In the genomic region with DNA sequence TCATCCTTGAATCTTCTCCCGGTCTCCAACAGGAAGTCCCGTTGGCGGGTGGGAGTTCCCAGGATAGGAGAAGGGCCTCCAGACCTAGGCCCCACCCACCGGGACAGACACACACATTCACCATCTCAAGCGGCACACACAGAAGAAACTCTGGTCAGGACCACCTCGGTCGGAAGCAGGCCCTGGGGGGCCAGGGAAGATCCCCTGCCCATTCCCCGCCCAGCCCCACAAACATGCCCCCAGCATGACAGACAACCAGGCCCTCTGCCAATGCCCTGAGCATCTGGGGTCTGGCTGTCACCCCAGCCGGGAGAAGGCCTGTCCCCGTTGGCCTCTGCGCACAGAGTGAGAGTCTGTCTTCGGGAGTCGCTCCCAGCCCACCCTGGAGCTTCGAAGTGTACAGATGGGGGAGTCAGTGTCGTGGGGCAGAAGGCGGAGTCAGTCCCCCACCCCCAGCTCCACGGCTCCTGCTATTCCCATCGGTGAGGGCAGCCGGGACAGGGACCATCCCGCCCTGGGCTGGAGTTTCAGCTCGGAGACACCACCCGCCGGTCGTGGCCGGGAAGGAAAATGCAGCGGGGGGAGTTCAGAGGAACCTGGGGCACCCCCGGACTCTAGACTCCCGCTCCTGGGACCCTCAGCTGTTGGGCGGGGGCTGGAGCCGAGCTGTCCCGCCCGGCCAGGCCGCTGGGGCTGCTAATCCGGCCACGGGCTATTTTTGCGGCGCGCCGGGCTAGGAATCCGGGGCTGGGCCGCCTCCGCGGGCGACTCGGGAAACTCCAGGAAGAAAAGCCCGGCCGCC, we compare ENCODE assay signal across 8 cellular contexts. TPM values are rescaled to one million over a fixed set of nuclear protein-coding genes. Genes with fewer than 3 reads are reported as not detected.
DNase-seq lines count a peak whose midpoint lies in the region; ATAC-seq and TF ChIP-seq lines count a peak whose summit lies in the region.

No MANE protein-coding gene starts in this region.

- no peaks in the 10 kb centered on the region for H3K36me3 Mint-ChIP-seq in activated naive CD4-positive, alpha-beta T cell treated with anti-CD3 and anti-CD28 coated beads for 36 hours (ENCODE audit: low read depth)
- H3K36me3 Mint-ChIP-seq in activated T-helper 17 cell treated with anti-CD3 and anti-CD28 coated beads, Interleukin-2, amount 50 U/mL, for 72 hours (ENCODE audit: low read depth): no peaks in the 10 kb centered on the region

- CTCF ChIA-PET in activated naive CD4-positive, alpha-beta T cell treated with anti-CD3 and anti-CD28 coated beads for 36 hours (lab: Charles Lee): interaction anchor here (10.7 kb wide), 1 partner anchor 23 kb away, joined by 216 read pairs; no protein-coding TSS in a partner anchor

- intact Hi-C loops in activated naive CD4-positive, alpha-beta T cell treated with anti-CD3 and anti-CD28 coated beads for 36 hours (cut with micrococcal nuclease): no loop called here
- intact Hi-C loops in gastrocnemius medialis (cut with DNase I; ENCODE audit: low total_unique reads): no loop called here

- peak; percentile 37 to 45 for TF ChIP-seq POLR2A in gastrocnemius medialis (IDR thresholded peaks at IDR 0.05)

- ATAC-seq in activated T-helper 17 cell treated with anti-CD3 and anti-CD28 coated beads, Interleukin-2, amount 50 U/mL, for 72 hours (replicated peaks): no peak
- peak; percentile 27 to 37 for ATAC-seq in gastrocnemius medialis
- no peak for ATAC-seq in GM18517 (IDR thresholded peaks at IDR 0.05; ENCODE audit: unreplicated experiment)

- H3K4me3 Mint-ChIP-seq in activated naive CD4-positive, alpha-beta T cell treated with anti-CD3 and anti-CD28 coated beads for 36 hours: peak overlapping the region; percentile 12
- peak overlapping the region; percentile 36 for H3K4me3 Mint-ChIP-seq in activated T-helper 17 cell treated with anti-CD3 and anti-CD28 coated beads, Interleukin-2, amount 50 U/mL, for 72 hours

- H3K27ac Mint-ChIP-seq in activated naive CD4-positive, alpha-beta T cell treated with anti-CD3 and anti-CD28 coated beads for 36 hours: no peak overlapping the region
- no peak overlapping the region for H3K27ac Mint-ChIP-seq in activated T-helper 17 cell treated with anti-CD3 and anti-CD28 coated beads, Interleukin-2, amount 50 U/mL, for 72 hours

- TF ChIP-seq CTCF in gastrocnemius medialis (IDR thresholded peaks at IDR 0.05 in 4 of 5, conservative IDR thresholded peaks at IDR 0.05 in 1 of 5): peak in 2 of 5 experiments; percentile 19 to 29

- in situ Hi-C loops in gastrocnemius medialis (cut with MboI; ENCODE audit: low sequenced_read_pairs in 4 of 4): no loop called here

- H3K27me3 Mint-ChIP-seq in activated naive CD4-positive, alpha-beta T cell treated with anti-CD3 and anti-CD28 coated beads for 36 hours (ENCODE audit: low read depth): peaks cover 26% of the 10 kb centered on the region
- peaks cover 12% of the 10 kb centered on the region for H3K27me3 Mint-ChIP-seq in activated T-helper 17 cell treated with anti-CD3 and anti-CD28 coated beads, Interleukin-2, amount 50 U/mL, for 72 hours

- no peaks in the 10 kb centered on the region for H3K27me3 ChIP-seq in gastrocnemius medialis

- no peak for DNase-seq in activated naive CD4-positive, alpha-beta T cell treated with anti-CD3 and anti-CD28 coated beads for 36 hours
- DNase-seq in activated naive CD4-positive, alpha-beta T cell (lab: John Stamatoyannopoulos, UW): no peak
- DNase-seq in hepatic stellate cell (ENCODE audit: low spot score) (peak; percentile 94), gastrocnemius medialis (peak; percentile 50 to 65), NCI-H345 treated with DMSO at 0.1 percent for 48 hours (lab: John Stamatoyannopoulos, UW; ENCODE audit: unreplicated experiment) (no peak)
- DNase-seq in activated CD4-positive, alpha-beta T cell treated with anti-CD3 and anti-CD28 coated beads for 4 hours: no peak

- H3K36me3 ChIP-seq in gastrocnemius medialis: no peaks in the 10 kb centered on the region

- H3K4me3 ChIP-seq in gastrocnemius medialis: peak overlapping the region; percentile 61 to 77 (median 69)

- no peaks in the 10 kb centered on the region for H3K9me3 ChIP-seq in gastrocnemius medialis

- peak overlapping the region; percentile 75 to 88 (median 83) for H3K27ac ChIP-seq in gastrocnemius medialis

- H3K9me3 Mint-ChIP-seq in activated naive CD4-positive, alpha-beta T cell treated with anti-CD3 and anti-CD28 coated beads for 36 hours: no peaks in the 10 kb centered on the region
- H3K9me3 Mint-ChIP-seq in activated T-helper 17 cell treated with anti-CD3 and anti-CD28 coated beads, Interleukin-2, amount 50 U/mL, for 72 hours: no peaks in the 10 kb centered on the region

- peaks cover 49 to 65% of the 10 kb centered on the region in 2 donors for H3K4me1 ChIP-seq in gastrocnemius medialis

- peaks cover 9% of the 10 kb centered on the region for H3K4me1 Mint-ChIP-seq in activated naive CD4-positive, alpha-beta T cell treated with anti-CD3 and anti-CD28 coated beads for 36 hours (ENCODE audit: low read depth)
- peaks cover 11% of the 10 kb centered on the region for H3K4me1 Mint-ChIP-seq in activated T-helper 17 cell treated with anti-CD3 and anti-CD28 coated beads, Interleukin-2, amount 50 U/mL, for 72 hours

RNA-seq across cellular contexts. Expression of a gene that starts 0.7 kb away (rescaled TPM):
- under 1 TPM in 1 of 2 experiments, not detected in 1; 0.36 TPM for total RNA-seq in activated naive CD4-positive, alpha-beta T cell treated with anti-CD3 and anti-CD28 coated beads for 36 hours
- under 1 TPM in 1 of 2 donors, not detected in 1; 0.24 TPM for total RNA-seq in activated T-helper 17 cell treated with anti-CD3 and anti-CD28 coated beads, Interleukin-2, amount 50 U/mL, for 72 hours
- total RNA-seq in gastrocnemius medialis: 10 to 100 TPM in 1 of 4 donors, 1 to 10 TPM in 3; 5.6 to 22.6 (median 9.1) TPM

RNA-seq across cellular contexts. Expression of a gene that starts 6.3 kb away (rescaled TPM):
- 10 to 100 TPM; 38.6 to 38.8 TPM for total RNA-seq in activated naive CD4-positive, alpha-beta T cell treated with anti-CD3 and anti-CD28 coated beads for 36 hours
- 10 to 100 TPM; 45.6 to 51.9 TPM for total RNA-seq in activated T-helper 17 cell treated with anti-CD3 and anti-CD28 coated beads, Interleukin-2, amount 50 U/mL, for 72 hours
- 100 to 1,000 TPM in 1 of 4 donors, 10 to 100 TPM in 3; 75.0 to 124 (median 83.0) TPM for total RNA-seq in gastrocnemius medialis

RNA-seq across cellular contexts. Expression of a gene that starts 18.1 kb away (rescaled TPM):
- total RNA-seq in activated naive CD4-positive, alpha-beta T cell treated with anti-CD3 and anti-CD28 coated beads for 36 hours: 10 to 100 TPM; 38.0 to 38.6 TPM
- 10 to 100 TPM; 34.4 to 60.3 TPM for total RNA-seq in activated T-helper 17 cell treated with anti-CD3 and anti-CD28 coated beads, Interleukin-2, amount 50 U/mL, for 72 hours
- total RNA-seq in gastrocnemius medialis: 10 to 100 TPM; 42.8 to 77.6 (median 69.7) TPM

RNA-seq across cellular contexts. Expression of a gene that starts 18.3 kb away (rescaled TPM):
- 10 to 100 TPM; 38.2 to 40.9 TPM for total RNA-seq in activated naive CD4-positive, alpha-beta T cell treated with anti-CD3 and anti-CD28 coated beads for 36 hours
- total RNA-seq in activated T-helper 17 cell treated with anti-CD3 and anti-CD28 coated beads, Interleukin-2, amount 50 U/mL, for 72 hours: 10 to 100 TPM; 26.4 to 61.9 TPM
- 1 to 10 TPM; 2.2 to 3.7 (median 2.9) TPM for total RNA-seq in gastrocnemius medialis

Comparison
In these comparisons a context has a peak if more than half of its experiments do, and no peak if none do; other contexts are left out.
1. DNase-seq: peak in hepatic stellate cell (single experiment) and gastrocnemius medialis (2 of 2); none in activated naive CD4-positive, alpha-beta T cell treated with anti-CD3 and anti-CD28 coated beads for 36 hours (single experiment), activated naive CD4-positive, alpha-beta T cell (0 of 4), NCI-H345 treated with DMSO at 0.1 percent for 48 hours (single experiment) and activated CD4-positive, alpha-beta T cell treated with anti-CD3 and anti-CD28 coated beads for 4 hours (0 of 2).
2. ATAC-seq: peak in gastrocnemius medialis (2 of 2); none in activated T-helper 17 cell treated with anti-CD3 and anti-CD28 coated beads, Interleukin-2, amount 50 U/mL, for 72 hours (single experiment) and GM18517 (single experiment).
3. RNA of a gene that starts 0.7 kb away (total RNA-seq): 5.6 to 22.6 TPM in gastrocnemius medialis; 0.36 TPM in activated naive CD4-positive, alpha-beta T cell treated with anti-CD3 and anti-CD28 coated beads for 36 hours and 0.24 TPM in activated T-helper 17 cell treated with anti-CD3 and anti-CD28 coated beads, Interleukin-2, amount 50 U/mL, for 72 hours; every median in the first group is over 4 times any median in the second.